Comparison of ENCODE assay signal across 15 cellular contexts in the genomic region with DNA sequence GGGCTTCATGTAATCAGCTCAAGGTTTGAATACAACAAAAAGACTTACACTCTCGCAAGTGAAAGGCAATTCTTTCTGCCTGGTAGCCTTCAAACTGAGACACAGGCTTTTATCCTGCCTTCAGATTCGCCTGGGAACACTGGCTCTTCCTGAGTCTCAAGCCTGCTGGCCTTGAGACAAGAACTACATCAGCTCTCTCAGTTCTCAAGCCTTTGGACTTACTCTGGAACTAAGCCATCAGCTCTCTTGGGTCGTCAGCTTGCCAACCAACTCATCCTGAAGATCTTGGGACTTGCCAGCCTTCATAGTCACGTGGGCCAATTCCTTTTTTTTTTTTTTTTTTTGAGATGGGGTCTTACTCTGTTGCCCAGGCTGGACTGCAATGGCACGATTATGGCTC. TPM values are rescaled to one million over a fixed set of nuclear protein-coding genes. Genes with fewer than 3 reads are reported as not detected.
A peak's percentile ranks its signal among the peaks of the same experiment; 100 is the strongest.
DNase-seq lines count a peak whose midpoint lies in the region; ATAC-seq and TF ChIP-seq lines count a peak whose summit lies in the region.
"Had no signal": no experiment of that assay in that cellular context is flagged by ENCODE, and none has a peak within 500 bp of the region (broad histone marks: within the 10 kb centered on the region; RNA-seq: fewer than 3 reads in every experiment).

No MANE protein-coding gene starts in this region.

- no peak for TF ChIP-seq POLR2A in esophagus muscularis mucosa (IDR thresholded peaks at IDR 0.05; ENCODE audit: low read depth)

- H3K4me1 ChIP-seq in esophagus muscularis mucosa = peaks cover 15 to 29% (median 28%) of the 10 kb centered on the region in 4 donors
- peaks cover 10 to 52% (median 34%) of the 10 kb centered on the region in 5 donors for H3K4me1 ChIP-seq in subcutaneous abdominal adipose tissue (ENCODE audit: control insufficient read depth in 5 of 5, insufficient read depth in 5 of 5, low read length in 5 of 5)
- H3K4me1 ChIP-seq: body of pancreas had no signal

- H3K27ac ChIP-seq in esophagus muscularis mucosa (replicated peaks in 1 of 4) (peak overlapping the region; percentile 18 to 64 (median 58)), subcutaneous abdominal adipose tissue (ENCODE audit: low read depth, low read length) (peak overlapping the region; percentile 93)
- H3K27ac ChIP-seq: BLaER1 treated with 17β-estradiol and CSF1 and Interleukin-3, amounts not matched to agents 10 nM and 100 nM had no signal

- no peak overlapping the region for H3K27ac Mint-ChIP-seq in activated T-helper 2 cell treated with anti-CD3 and anti-CD28 coated beads, Interferon-gamma antibody, Interleukin-2, Interleukin-4, amounts not matched to agents 10 μg/mL and 5 μg/mL and 100 μg/mL, durations not matched to agents 14 hours and 24 hours and 36 hours

- H3K36me3 ChIP-seq in esophagus muscularis mucosa (peaks cover 0 to 38% (median 25%) of the 10 kb centered on the region in 4 donors), subcutaneous abdominal adipose tissue (ENCODE audit: control insufficient read depth in 5 of 5, insufficient read depth in 5 of 5, low read length in 5 of 5) (peaks cover 0 to 21% (median 5%) of the 10 kb centered on the region in 5 donors)

- H3K27me3 Mint-ChIP-seq in activated T-helper 2 cell treated with anti-CD3 and anti-CD28 coated beads, Interferon-gamma antibody, Interleukin-2, Interleukin-4, amounts not matched to agents 10 μg/mL and 5 μg/mL and 100 μg/mL, durations not matched to agents 14 hours and 24 hours and 36 hours (ENCODE audit: low read depth) = no peaks in the 10 kb centered on the region

- peaks cover 11% of the 10 kb centered on the region for H3K4me1 Mint-ChIP-seq in activated T-helper 2 cell treated with anti-CD3 and anti-CD28 coated beads, Interferon-gamma antibody, Interleukin-2, Interleukin-4, amounts not matched to agents 10 μg/mL and 5 μg/mL and 100 μg/mL, durations not matched to agents 14 hours and 24 hours and 36 hours (ENCODE audit: low read depth)

- H3K9ac ChIP-seq in subcutaneous abdominal adipose tissue (ENCODE audit: low read length in 5 of 5) = peak overlapping the region in 3 of 5 donors; percentile 47 to 63 (median 50)

- intact Hi-C loops in esophagus muscularis mucosa (cut with DNase I) = no loop called here
- intact Hi-C loops in activated T-helper 2 cell treated with anti-CD3 and anti-CD28 coated beads, Interferon-gamma antibody, Interleukin-2, Interleukin-4, amounts not matched to agents 10 μg/mL and 5 μg/mL and 100 μg/mL, durations not matched to agents 14 hours and 24 hours and 36 hours (cut with micrococcal nuclease) = no loop called here

- H3K9me3 ChIP-seq in esophagus muscularis mucosa = no peaks in the 10 kb centered on the region
- H3K9me3 ChIP-seq in subcutaneous abdominal adipose tissue (ENCODE audit: control insufficient read depth in 5 of 5, low read length in 5 of 5) = no peaks in the 10 kb centered on the region
- H3K9me3 ChIP-seq: BLaER1 treated with 17β-estradiol and CSF1 and Interleukin-3, amounts not matched to agents 10 nM and 100 nM; body of pancreas; mucosa of descending colon had no signal

- ATAC-seq in GM21390 (IDR thresholded peaks at IDR 0.05; ENCODE audit: unreplicated experiment) = no peak
- ATAC-seq in HG02840 (IDR thresholded peaks at IDR 0.05; ENCODE audit: low FRiP score, unreplicated experiment) = no peak

- no peak for TF ChIP-seq EP300 in esophagus muscularis mucosa (IDR thresholded peaks at IDR 0.05)

- no peak overlapping the region for H3K4me3 ChIP-seq in LNCaP clone FGC (ENCODE audit: low read depth, low read length)
- no peak overlapping the region for H3K4me3 ChIP-seq in esophagus muscularis mucosa
- peak overlapping the region in 1 of 5 donors; percentile 19 for H3K4me3 ChIP-seq in subcutaneous abdominal adipose tissue (ENCODE audit: low read depth in 1 of 5, low read length in 5 of 5)
- H3K4me3 ChIP-seq: BLaER1 treated with 17β-estradiol and CSF1 and Interleukin-3, amounts not matched to agents 10 nM and 100 nM; body of pancreas; mucosa of descending colon had no signal

- peaks cover 0 to 2% (median under 1%) of the 10 kb centered on the region in 4 donors for H3K27me3 ChIP-seq in esophagus muscularis mucosa
- peaks cover 0 to under 1% (median 0%) of the 10 kb centered on the region in 5 donors for H3K27me3 ChIP-seq in subcutaneous abdominal adipose tissue (ENCODE audit: control insufficient read depth in 5 of 5, insufficient read depth in 4 of 5, low read length in 5 of 5)
- H3K27me3 ChIP-seq: BLaER1 treated with 17β-estradiol and CSF1 and Interleukin-3, amounts not matched to agents 10 nM and 100 nM; body of pancreas had no signal

- WGBS in esophagus muscularis mucosa = 50% methylated on average over 5 of the region's 5 CpGs

- H3K4me3 Mint-ChIP-seq in activated T-helper 2 cell treated with anti-CD3 and anti-CD28 coated beads, Interferon-gamma antibody, Interleukin-2, Interleukin-4, amounts not matched to agents 10 μg/mL and 5 μg/mL and 100 μg/mL, durations not matched to agents 14 hours and 24 hours and 36 hours (ENCODE audit: low read depth) = no peak overlapping the region

- no peak for TF ChIP-seq CTCF in LNCaP clone FGC (IDR thresholded peaks at IDR 0.05; ENCODE audit: control insufficient read depth, extremely low read depth, insufficient read depth)
- TF ChIP-seq CTCF in esophagus muscularis mucosa (IDR thresholded peaks at IDR 0.05) = no peak

- peaks cover 18% of the 10 kb centered on the region for H3K36me3 Mint-ChIP-seq in activated T-helper 2 cell treated with anti-CD3 and anti-CD28 coated beads, Interferon-gamma antibody, Interleukin-2, Interleukin-4, amounts not matched to agents 10 μg/mL and 5 μg/mL and 100 μg/mL, durations not matched to agents 14 hours and 24 hours and 36 hours (ENCODE audit: low read depth)

- H3K9me3 Mint-ChIP-seq in activated T-helper 2 cell treated with anti-CD3 and anti-CD28 coated beads, Interferon-gamma antibody, Interleukin-2, Interleukin-4, amounts not matched to agents 10 μg/mL and 5 μg/mL and 100 μg/mL, durations not matched to agents 14 hours and 24 hours and 36 hours = no peaks in the 10 kb centered on the region

- DNase-seq in LNCaP clone FGC (ENCODE audit: low read depth) = peak; percentile 91
- no peak for DNase-seq in esophagus muscularis mucosa (ENCODE audit: extremely low spot score)
- peak; percentile 38 for DNase-seq in midbrain (lab: John Stamatoyannopoulos, UW)
- DNase-seq in cerebellar nuclear complex (lab: John Stamatoyannopoulos, UW) = no peak
- no peak for DNase-seq in activated T-helper 2 cell treated with anti-CD3 and anti-CD28 coated beads, Interferon-gamma antibody, Interleukin-2, Interleukin-4, amounts not matched to agents 10 μg/mL and 5 μg/mL and 100 μg/mL, durations not matched to agents 14 hours and 24 hours and 36 hours (ENCODE audit: low spot score)
- DNase-seq: activated CD8-positive, alpha-beta memory T cell treated with anti-CD3 and anti-CD28 coated beads, Interleukin-2, amount 50 U/mL, for 4 hours; NCI-H1105; NCI-H774 had no signal

RNA-seq across cellular contexts. Expression of gene LRRC10B, which starts 35.7 kb away (rescaled TPM):
- 1 to 10 TPM in 3 of 4 donors, not detected in 1; 1.3 to 2.2 (median 2.0) TPM for total RNA-seq in esophagus muscularis mucosa
- 0.07 and 0.11 TPM in 2 replicates for total RNA-seq in activated T-helper 2 cell treated with anti-CD3 and anti-CD28 coated beads, Interferon-gamma antibody, Interleukin-2, Interleukin-4, amounts not matched to agents 10 μg/mL and 5 μg/mL and 100 μg/mL, durations not matched to agents 14 hours and 24 hours and 36 hours
- total RNA-seq: endothelial cell of umbilical vein had no signal

RNA-seq across cellular contexts. Expression of gene SDHAF2, which starts 42.9 kb away (rescaled TPM):
- 10 to 100 TPM; 29.0 to 71.0 (median 48.3) TPM for total RNA-seq in esophagus muscularis mucosa
- 41.6 and 46.4 TPM in 2 replicates for total RNA-seq in activated T-helper 2 cell treated with anti-CD3 and anti-CD28 coated beads, Interferon-gamma antibody, Interleukin-2, Interleukin-4, amounts not matched to agents 10 μg/mL and 5 μg/mL and 100 μg/mL, durations not matched to agents 14 hours and 24 hours and 36 hours

RNA-seq across cellular contexts. Expression of gene CPSF7, which starts 43.1 kb away (rescaled TPM):
- total RNA-seq in esophagus muscularis mucosa = 10 to 100 TPM; 29.9 to 45.2 (median 40.7) TPM
- 123 and 135 TPM in 2 replicates for total RNA-seq in activated T-helper 2 cell treated with anti-CD3 and anti-CD28 coated beads, Interferon-gamma antibody, Interleukin-2, Interleukin-4, amounts not matched to agents 10 μg/mL and 5 μg/mL and 100 μg/mL, durations not matched to agents 14 hours and 24 hours and 36 hours

Comparison
In these comparisons a context has a peak if more than half of its experiments do, and no peak if none do; other contexts are left out.
1. DNase-seq: peak in LNCaP clone FGC (single experiment) and midbrain (single experiment); none in esophagus muscularis mucosa (single experiment), cerebellar nuclear complex (0 of 2) and activated T-helper 2 cell treated with anti-CD3 and anti-CD28 coated beads, Interferon-gamma antibody, Interleukin-2, Interleukin-4, amounts not matched to agents 10 μg/mL and 5 μg/mL and 100 μg/mL, durations not matched to agents 14 hours and 24 hours and 36 hours (single experiment).